In genomic region chr7:128454808-128455555, GRCh38 we compare ENCODE assay signal across 8 cellular contexts. TPM values are rescaled to one million over a fixed set of nuclear protein-coding genes. Genes with fewer than 3 reads are reported as not detected.
DNase-seq lines count a peak whose midpoint lies in the region; ATAC-seq, FAIRE-seq and TF ChIP-seq lines count a peak whose summit lies in the region.

No MANE protein-coding gene starts in this region.

- no peaks in the 10 kb centered on the region for H4K20me1 ChIP-seq in H9 (ENCODE audit: control insufficient read depth, insufficient read depth, insufficient read length)
- no peaks in the 10 kb centered on the region for H4K20me1 ChIP-seq in endothelial cell of umbilical vein (replicated peaks; ENCODE audit: control insufficient read depth, extremely low read depth, insufficient read depth, low read length)

- peaks cover 13 to 22% (median 19%) of the 10 kb centered on the region in 3 experiments for H3K36me3 Mint-ChIP-seq in H9 (ENCODE audit: insufficient read depth in 1 of 3, low read depth in 3 of 3)

- H3K9ac ChIP-seq in H9 (ENCODE audit: extremely low read depth, insufficient read length, low read length) (no peak overlapping the region), endothelial cell of umbilical vein (replicated peaks; ENCODE audit: extremely low read depth, insufficient read depth, low read length) (peak overlapping the region; percentile 27)

- no peak overlapping the region for H3K23ac ChIP-seq in H9 (ENCODE audit: insufficient read length, low read depth, low read length)

- H3K23me2 ChIP-seq in H9 (ENCODE audit: insufficient read length, low read depth, low read length, poor library complexity, severe bottlenecking) = peaks cover 6% of the 10 kb centered on the region

- no peak overlapping the region for H4K91ac ChIP-seq in H9 (ENCODE audit: insufficient read length, low read depth, low read length)

- no peaks in the 10 kb centered on the region for H3K36me3 ChIP-seq in endothelial cell of umbilical vein (ENCODE audit: control insufficient read depth in 2 of 2, extremely low read depth in 1 of 2, insufficient read depth in 2 of 2, low read length in 2 of 2)
- no peaks in the 10 kb centered on the region for H3K36me3 ChIP-seq in neutrophil

- no peak overlapping the region for H3K18ac ChIP-seq in H9 (ENCODE audit: insufficient read length, low read depth, low read length)

- no peaks in the 10 kb centered on the region for H3K9me3 Mint-ChIP-seq in H9

- H2AFZ ChIP-seq in H9 (ENCODE audit: low read length) (no peak overlapping the region), endothelial cell of umbilical vein (ENCODE audit: low read depth, low read length) (peak overlapping the region; percentile 89)

- CTCF ChIA-PET in RWPE1 (lab: Yijun Ruan, JAX) = interaction anchor here (0.6 to 1.3 kb wide), 4 partner anchors 35 to 111 kb away, joined by 3 to 4 read pairs (median 4); no protein-coding TSS in a partner anchor
- CTCF ChIA-PET in endothelial cell of umbilical vein (lab: Charles Lee) = interaction anchor here (1.1 to 7.4 kb wide), 4 partner anchors 14 to 67 kb away, joined by 4 to 123 read pairs (median 6); no protein-coding TSS in a partner anchor

- no peaks in the 10 kb centered on the region for H3K27me3 ChIP-seq in H9 (ENCODE audit: insufficient read depth, low read length)
- peaks cover 2 to 12% of the 10 kb centered on the region in 2 experiments for H3K27me3 ChIP-seq in endothelial cell of umbilical vein (ENCODE audit: control insufficient read depth in 2 of 2, insufficient read depth in 2 of 2, low read length in 2 of 2)
- H3K27me3 ChIP-seq in neutrophil = no peaks in the 10 kb centered on the region

- no peak for ATAC-seq in GM19035 (IDR thresholded peaks at IDR 0.05; ENCODE audit: unreplicated experiment)
- ATAC-seq in GM19351 (IDR thresholded peaks at IDR 0.05; ENCODE audit: unreplicated experiment) = no peak

- no peaks in the 10 kb centered on the region for H3K4me1 ChIP-seq in H9 (ENCODE audit: insufficient read depth, low read length)
- H3K4me1 ChIP-seq in endothelial cell of umbilical vein (ENCODE audit: control insufficient read depth, extremely low read depth, insufficient read depth, low read length) = peaks cover 29% of the 10 kb centered on the region
- H3K4me1 ChIP-seq in neutrophil (ENCODE audit: control insufficient read depth in 1 of 2, insufficient read depth in 1 of 2, low read depth in 1 of 2, low read length in 1 of 2) = peaks cover 13 to 22% of the 10 kb centered on the region in 2 experiments

- no peak overlapping the region for H2BK15ac ChIP-seq in H9 (ENCODE audit: low read depth, low read length)

- H3K9me3 ChIP-seq in H9 (ENCODE audit: control insufficient read depth, low read depth, low read length) (no peaks in the 10 kb centered on the region), endothelial cell of umbilical vein (replicated peaks; ENCODE audit: control insufficient read depth, insufficient read depth, low read length) (no peaks in the 10 kb centered on the region), neutrophil (no peaks in the 10 kb centered on the region)

- intact Hi-C loops in endothelial cell of umbilical vein (cut with micrococcal nuclease) = no loop called here

- H3K4me2 ChIP-seq in H9 (ENCODE audit: insufficient read depth, insufficient read length, low read length) (peak overlapping the region; percentile 78), endothelial cell of umbilical vein (ENCODE audit: insufficient read depth, low read length) (peak overlapping the region; percentile 79)

- H2BK12ac ChIP-seq in H9 (ENCODE audit: insufficient read length, low read depth, low read length) = no peak overlapping the region

- H4K5ac ChIP-seq in H9 (ENCODE audit: insufficient read length, low read depth, low read length) = no peak overlapping the region

- H2BK20ac ChIP-seq in H9 (ENCODE audit: low read depth, low read length, poor library complexity, severe bottlenecking) = no peak overlapping the region

- no peak overlapping the region for H4K8ac ChIP-seq in H9 (replicated peaks; ENCODE audit: insufficient read length, low read depth, low read length)

- H3K4me3 ChIP-seq in endothelial cell of umbilical vein (replicated peaks in 1 of 3; ENCODE audit: insufficient read depth in 1 of 3, low read depth in 1 of 3, low read length in 3 of 3) = peak overlapping the region in 2 of 3 experiments; percentile 60 to 77
- peak overlapping the region; percentile 67 to 82 for H3K4me3 ChIP-seq in neutrophil (ENCODE audit: low read depth in 1 of 2, low read length in 1 of 2)

- no peak overlapping the region for H3K4ac ChIP-seq in H9 (ENCODE audit: low read depth, low read length)

- TF ChIP-seq POLR2A in endothelial cell of umbilical vein (IDR thresholded peaks at IDR 0.05; ENCODE audit: low read depth, low read length) = no peak

- TF ChIP-seq CTCF in H9 (conservative IDR thresholded peaks at IDR 0.05) (no peak; the same call in 2 of the 3 replicates), RWPE1 (conservative IDR thresholded peaks at IDR 0.05; ENCODE audit: low read depth) (no peak), endothelial cell of umbilical vein (IDR thresholded peaks at IDR 0.05; ENCODE audit: extremely low read depth in 1 of 2, insufficient read depth in 1 of 2, low read depth in 1 of 2, low read length in 2 of 2) (no peak), neutrophil (IDR thresholded peaks at IDR 0.05) (no peak)

- H3K56ac ChIP-seq in H9 (ENCODE audit: insufficient read length, low read depth, low read length) = no peak overlapping the region

- H3K79me1 ChIP-seq in H9 (ENCODE audit: insufficient read depth, low read depth, low read length, poor library complexity, severe bottlenecking) = no peaks in the 10 kb centered on the region

- peaks cover 9% of the 10 kb centered on the region; the same call in 1 of the 2 replicates for H3K79me2 ChIP-seq in H9 (ENCODE audit: insufficient read depth, low read length)
- peaks cover 20% of the 10 kb centered on the region for H3K79me2 ChIP-seq in endothelial cell of umbilical vein (ENCODE audit: control insufficient read depth, insufficient read depth, low read length)

- H3T11ph ChIP-seq in H9 (ENCODE audit: low read length) = no peak overlapping the region

- dilution Hi-C loops in endothelial cell of umbilical vein (cut with MboI; ENCODE audit: extremely low pct_ligation_motif_present, low sequenced_read_pairs) = no loop called here

- H3K9me1 ChIP-seq in endothelial cell of umbilical vein (replicated peaks; ENCODE audit: control insufficient read depth, extremely low read depth, insufficient read depth, low read length) = no peaks in the 10 kb centered on the region

- H2BK120ac ChIP-seq in H9 (ENCODE audit: low read depth, low read length, poor library complexity, severe bottlenecking) = no peak overlapping the region

- no peak overlapping the region for H3K14ac ChIP-seq in H9 (ENCODE audit: insufficient read depth, low read length)

- H3K27ac Mint-ChIP-seq in H9 = peak overlapping the region in 2 of 3 experiments; percentile 24 to 87; a peak in 2 of 7 replicates

- no peak overlapping the region for H2AK5ac ChIP-seq in H9 (ENCODE audit: insufficient read length, low read length)

- FAIRE-seq in endothelial cell of umbilical vein (lab: Jason Lieb, UNC) = no peak

- H3K4me3 Mint-ChIP-seq in H9 = peak overlapping the region; percentile 96 to 99

- TSS peak; percentile 91 for BruUV-seq in endothelial cell of umbilical vein (replicated peaks; lab: Mats Ljungman, UMichigan)

- POLR2A ChIA-PET in RWPE1 (lab: Yijun Ruan, JAX; ENCODE audit: low non-redundant PET) = no interaction called here
- POLR2A ChIA-PET in endothelial cell of umbilical vein (lab: Charles Lee) = no interaction called here

- H2BK5ac ChIP-seq in H9 (ENCODE audit: insufficient read length, low read length) = no peak overlapping the region

- WGBS in H9 (ENCODE audit: extremely low coverage, insufficient read length, low lambda C conversion rate) = no CpG with 5 or more reads among the region's 26 CpGs

- H3K27me3 Mint-ChIP-seq in H9 (ENCODE audit: low read depth) = peaks cover 15% of the 10 kb centered on the region

- DNase-seq in H9 = no peak
- DNase-seq in RWPE1 (ENCODE audit: low spot score) = peak; percentile 11
- DNase-seq in endothelial cell of umbilical vein (ENCODE audit: low read depth, low spot score) = no peak
- no peak for DNase-seq in stimulated activated naive CD4-positive, alpha-beta T cell treated with Interleukin-2 at 50 U/mL for 16 hours (lab: John Stamatoyannopoulos, UW)
- DNase-seq in NCI-H2196 treated with DMSO at 0.1 percent for 48 hours (lab: John Stamatoyannopoulos, UW; ENCODE audit: unreplicated experiment) = no peak

- H3K27ac ChIP-seq in H9 (ENCODE audit: insufficient read length, low read depth, low read length) (no peak overlapping the region), RWPE1 (peak overlapping the region; percentile 77), endothelial cell of umbilical vein (ENCODE audit: insufficient read depth, low read depth, low read length) (peak overlapping the region; percentile 31), neutrophil (peak overlapping the region; percentile 68)

- peaks cover 49 to 67% of the 10 kb centered on the region in 2 experiments for H3K4me1 Mint-ChIP-seq in H9

RNA-seq across cellular contexts. Expression of gene HILPDA, which starts 0.7 kb away (rescaled TPM):
- total RNA-seq in H9 (2021) = 23.1 and 23.3 TPM in 2 replicates
- total RNA-seq in endothelial cell of umbilical vein = 14.1 and 14.4 TPM in 2 replicates
- polyA plus RNA-seq in endothelial cell of umbilical vein = 18.8 and 21.7 TPM in 2 replicates
- 16.9 and 17.7 TPM in 2 replicates for polyA plus RNA-seq in endothelial cell of umbilical vein (2011; cell fraction: cytosol; rRNA removed)
- polyA plus RNA-seq in endothelial cell of umbilical vein (2011; cell fraction: nucleus; rRNA removed) = 14.6 and 16.2 TPM in 2 replicates
- 8.3 and 12.2 TPM in 2 replicates for polyA plus RNA-seq in endothelial cell of umbilical vein (2012)
- 12.3 and 12.7 TPM in 2 replicates for polyA minus RNA-seq in endothelial cell of umbilical vein
- 12.8 TPM for polyA minus RNA-seq in endothelial cell of umbilical vein (2011; cell fraction: cytosol; rRNA and poly(A)+ RNA removed)
- 6.7 and 15.3 TPM in 2 replicates for polyA minus RNA-seq in endothelial cell of umbilical vein (2011; cell fraction: nucleus; rRNA and poly(A)+ RNA removed)

RNA-seq across cellular contexts. Expression of gene METTL2B, which starts 21.6 kb away (rescaled TPM):
- total RNA-seq in H9 (2021) = 44.3 and 49.6 TPM in 2 replicates
- total RNA-seq in endothelial cell of umbilical vein = 30.0 and 35.6 TPM in 2 replicates
- 14.2 and 15.9 TPM in 2 replicates for polyA plus RNA-seq in endothelial cell of umbilical vein
- polyA plus RNA-seq in endothelial cell of umbilical vein (2011; cell fraction: cytosol; rRNA removed) = 15.4 and 16.4 TPM in 2 replicates
- 22.3 and 22.6 TPM in 2 replicates for polyA plus RNA-seq in endothelial cell of umbilical vein (2011; cell fraction: nucleus; rRNA removed)
- polyA plus RNA-seq in endothelial cell of umbilical vein (2012) = 19.3 and 22.0 TPM in 2 replicates
- polyA minus RNA-seq in endothelial cell of umbilical vein = 27.6 and 28.9 TPM in 2 replicates
- 31.9 TPM for polyA minus RNA-seq in endothelial cell of umbilical vein (2011; cell fraction: cytosol; rRNA and poly(A)+ RNA removed)
- 36.0 and 38.5 TPM in 2 replicates for polyA minus RNA-seq in endothelial cell of umbilical vein (2011; cell fraction: nucleus; rRNA and poly(A)+ RNA removed)

RNA-seq across cellular contexts. Expression of gene IMPDH1, which starts 45.2 kb away (rescaled TPM):
- total RNA-seq in H9 (2021) (32.7 and 35.2 TPM in 2 replicates), endothelial cell of umbilical vein (91.7 and 97.9 TPM in 2 replicates)
- 78.8 and 87.3 TPM in 2 replicates for polyA plus RNA-seq in endothelial cell of umbilical vein
- polyA plus RNA-seq in endothelial cell of umbilical vein (2011; cell fraction: cytosol; rRNA removed) = 63.5 and 69.3 TPM in 2 replicates
- polyA plus RNA-seq in endothelial cell of umbilical vein (2011; cell fraction: nucleus; rRNA removed) = 87.0 and 95.4 TPM in 2 replicates
- 68.1 and 72.5 TPM in 2 replicates for polyA plus RNA-seq in endothelial cell of umbilical vein (2012)
- 94.3 and 126 TPM in 2 replicates for polyA minus RNA-seq in endothelial cell of umbilical vein
- 59.1 TPM for polyA minus RNA-seq in endothelial cell of umbilical vein (2011; cell fraction: cytosol; rRNA and poly(A)+ RNA removed)
- 37.9 and 42.1 TPM in 2 replicates for polyA minus RNA-seq in endothelial cell of umbilical vein (2011; cell fraction: nucleus; rRNA and poly(A)+ RNA removed)
